ENCODE assay signal across 25 cellular contexts in the genomic region with DNA sequence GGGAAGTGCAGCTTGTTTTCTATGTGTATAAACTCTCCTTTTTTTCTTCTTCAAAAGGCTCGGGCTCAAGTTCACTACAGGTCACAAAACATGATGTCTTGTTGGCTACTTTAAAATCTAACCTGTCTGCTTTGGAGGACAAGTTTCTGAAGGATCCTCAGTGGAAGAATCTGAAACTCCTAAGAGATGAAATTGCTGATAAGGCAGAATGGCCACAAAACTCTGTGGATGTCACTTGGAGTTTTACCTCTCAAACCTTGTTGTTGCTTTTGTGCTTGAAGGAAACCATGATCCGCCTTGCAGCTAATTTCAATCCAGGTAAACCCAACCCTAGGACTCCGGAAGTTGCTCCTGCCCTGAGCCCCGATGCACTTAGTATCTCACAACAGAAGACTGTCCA. TPM values are rescaled to one million over a fixed set of nuclear protein-coding genes. Genes with fewer than 3 reads are reported as not detected.
DNase-seq lines count a peak whose midpoint lies in the region; ATAC-seq, FAIRE-seq and TF ChIP-seq lines count a peak whose summit lies in the region.
"Had no signal": no experiment of that assay in that cellular context is flagged by ENCODE, and none has a peak within 500 bp of the region (broad histone marks: within the 10 kb centered on the region; RNA-seq: fewer than 3 reads in every experiment).

No MANE protein-coding gene starts in this region.

- FAIRE-seq in A549 (lab: Jason Lieb, UNC) (no peak), K562 (lab: Jason Lieb, UNC) (no peak)
- FAIRE-seq: D721Med, G401.6, GM12892, GM18507, GM19239 had no signal

- H3K36me3 Mint-ChIP-seq in activated T-cell treated with anti-CD3 and anti-CD28 coated beads, Interleukin-2, amount 50 U/mL, for 72 hours (ENCODE audit: insufficient read depth in 2 of 2), result peaks cover 0 to 2% of the 10 kb centered on the region in 2 donors

- CTCF ChIA-PET in mammary epithelial cell (lab: Charles Lee; ENCODE audit: low non-redundant PET), result no interaction called here
- CTCF ChIA-PET in A549 (lab: Yijun Ruan, JAX), result interaction anchor here (1.2 to 2.8 kb wide), 3 partner anchors 13 to 331 kb away, joined by 4 to 10 read pairs (median 4); no protein-coding TSS in a partner anchor
- CTCF ChIA-PET in PC-3 (lab: Charles Lee), result no interaction called here
- CTCF ChIA-PET in K562 (lab: Yijun Ruan, JAX; ENCODE audit: low intra/inter-chr PET ratio), result no interaction called here

- no peak overlapping the region for H3K27ac Mint-ChIP-seq in activated T-cell treated with anti-CD3 and anti-CD28 coated beads, Interleukin-2, amount 50 U/mL, for 72 hours
- H3K27ac Mint-ChIP-seq: CD14-positive monocyte had no signal

- H2AFZ ChIP-seq in mammary epithelial cell (ENCODE audit: low read depth, low read length) (no peak overlapping the region), PC-3 (ENCODE audit: low read length) (no peak overlapping the region), K562 (ENCODE audit: low read depth, low read length) (no peak overlapping the region)

- dilution Hi-C loops in mammary epithelial cell (cut with HindIII; ENCODE audit: low sequenced_read_pairs), result loop anchor here (5.0 kb wide), 2 partner anchors 32 to 67 kb away; no protein-coding TSS in a partner anchor

- H3K4me2 ChIP-seq in mammary epithelial cell (ENCODE audit: insufficient read depth, low read depth, low read length) (no peak overlapping the region), A549 (no peak overlapping the region), PC-3 (ENCODE audit: low read length) (no peak overlapping the region), K562 (ENCODE audit: insufficient read depth, low read length) (no peak overlapping the region)
- H3K4me2 ChIP-seq: BLaER1 had no signal

- H3K9me1 ChIP-seq in K562 (ENCODE audit: control insufficient read depth, insufficient read depth, low read length), result no peaks in the 10 kb centered on the region

- TF ChIP-seq RAD21 in A549 (conservative IDR thresholded peaks at IDR 0.05 in 1 of 2, IDR thresholded peaks at IDR 0.05 in 1 of 2) (no peak), K562 (CRISPR knock-in tag; conservative IDR thresholded peaks at IDR 0.05 in 1 of 2, IDR thresholded peaks at IDR 0.05 in 1 of 2) (no peak)

- BruUV-seq in mammary epithelial cell (replicated peaks; lab: Mats Ljungman, UMichigan) (TSS peak; percentile 42), PC-3 (replicated peaks; lab: Mats Ljungman, UMichigan) (TSS peak; percentile 61), K562 (replicated peaks; lab: Mats Ljungman, UMichigan) (no TSS peak)

- in situ Hi-C loops in mammary epithelial cell (cut with MboI; ENCODE audit: low sequenced_read_pairs in 2 of 2), result loop anchor here (25.0 kb wide), 1 partner anchor 427 kb away; no protein-coding TSS in a partner anchor
- in situ Hi-C loops in K562 (cut with MboI), result no loop called here

- WGBS in mammary epithelial cell (ENCODE audit: low coverage, missing lambda C conversion rate), result 71% methylated on average over 4 of the region's 4 CpGs
- 94% methylated on average over 4 of the region's 4 CpGs for WGBS in A549 (ENCODE audit: missing lambda C conversion rate)
- WGBS in K562 (ENCODE audit: insufficient coverage, low coverage, missing lambda C conversion rate), result 78% methylated on average over 4 of the region's 4 CpGs

- no peak for DNase-seq in mammary epithelial cell
- DNase-seq in breast epithelium (ENCODE audit: low spot score in 2 of 2), result no peak
- DNase-seq in A549 (ENCODE audit: low read depth in 1 of 2, low spot score in 1 of 2), result no peak
- DNase-seq in PC-3, result no peak
- DNase-seq in K562 (ENCODE audit: extremely low read depth in 1 of 4, low spot score in 3 of 4), result no peak
- DNase-seq in dorsolateral prefrontal cortex, result no peak
- DNase-seq in stimulated activated CD4-positive, alpha-beta T cell treated with anti-CD3 and anti-CD28 coated beads, Interleukin-12 subunit alpha, Interleukin-12 subunit beta, amount 100 ng/mL, for 4 hours, result no peak
- no peak for DNase-seq in activated T-cell treated with anti-CD3 and anti-CD28 coated beads, Interleukin-2, amount 50 U/mL, for 72 hours
- DNase-seq: ACHN; BE2C; C1 segment of cervical spinal cord; CD4-positive, alpha-beta memory T cell; CD4-positive, CD25-positive, alpha-beta regulatory T cell; CD8-positive, alpha-beta memory T cell; COR-L47; DMS79 treated with DMSO at 0.1 percent for 48 hours; GF-D8 had no signal

- H3K4me1 Mint-ChIP-seq in activated T-cell treated with anti-CD3 and anti-CD28 coated beads, Interleukin-2, amount 50 U/mL, for 72 hours (ENCODE audit: low read depth), result peaks cover 10% of the 10 kb centered on the region

- TF ChIP-seq CTCF in mammary epithelial cell (conservative IDR thresholded peaks at IDR 0.05 in 1 of 2, IDR thresholded peaks at IDR 0.05 in 1 of 2; ENCODE audit: extremely low read depth in 1 of 2, insufficient read depth in 1 of 2, low read depth in 1 of 2, low read length in 2 of 2) (no peak), breast epithelium (IDR thresholded peaks at IDR 0.05) (no peak), A549 (IDR thresholded peaks at IDR 0.05) (no peak), PC-3 (conservative IDR thresholded peaks at IDR 0.05; ENCODE audit: low read depth, low read length) (no peak), K562 (IDR thresholded peaks at IDR 0.05 in 2 of 3, conservative IDR thresholded peaks at IDR 0.05 in 1 of 3; ENCODE audit: insufficient read depth in 2 of 3, low read depth in 1 of 3, low read length in 3 of 3) (no peak), dorsolateral prefrontal cortex (IDR thresholded peaks at IDR 0.05 in 54 of 56, conservative IDR thresholded peaks at IDR 0.05 in 2 of 56; ENCODE audit: low read depth in 1 of 56, partially characterized antibody in 56 of 56) (no peak)

- H4K20me1 ChIP-seq in mammary epithelial cell (ENCODE audit: insufficient read depth, low read length) (no peaks in the 10 kb centered on the region), PC-3 (ENCODE audit: low read length) (no peaks in the 10 kb centered on the region), K562 (replicated peaks; ENCODE audit: control insufficient read depth, insufficient read depth, low read length) (no peaks in the 10 kb centered on the region)
- H4K20me1 ChIP-seq: BLaER1 had no signal

- H3F3A ChIP-seq in PC-3 (ENCODE audit: low read length, unreplicated experiment), result no peaks in the 10 kb centered on the region

- H3K27me3 Mint-ChIP-seq in activated T-cell treated with anti-CD3 and anti-CD28 coated beads, Interleukin-2, amount 50 U/mL, for 72 hours (ENCODE audit: low read depth), result no peaks in the 10 kb centered on the region
- H3K27me3 Mint-ChIP-seq: CD4-positive, alpha-beta memory T cell; CD4-positive, CD25-positive, alpha-beta regulatory T cell had no signal

- H3K4me1 ChIP-seq in mammary epithelial cell (ENCODE audit: insufficient read depth, low read length), result no peaks in the 10 kb centered on the region
- no peaks in the 10 kb centered on the region for H3K4me1 ChIP-seq in breast epithelium
- H3K4me1 ChIP-seq in A549, result no peaks in the 10 kb centered on the region
- no peaks in the 10 kb centered on the region for H3K4me1 ChIP-seq in PC-3 (ENCODE audit: insufficient read depth, low read length)
- H3K4me1 ChIP-seq in K562 (replicated peaks in 1 of 2; ENCODE audit: control insufficient read depth in 2 of 2, insufficient read depth in 2 of 2, low read length in 2 of 2), result peaks cover 2 to 4% of the 10 kb centered on the region in 2 experiments; a peak in 2 of 5 replicates
- H3K4me1 ChIP-seq: BE2C, BLaER1 had no signal

- H3K36me3 ChIP-seq in mammary epithelial cell (ENCODE audit: insufficient read depth, low read length), result peaks cover 4% of the 10 kb centered on the region
- H3K36me3 ChIP-seq in breast epithelium, result no peaks in the 10 kb centered on the region
- H3K36me3 ChIP-seq in PC-3 (ENCODE audit: low read depth, low read length), result no peaks in the 10 kb centered on the region
- H3K36me3 ChIP-seq in K562 (ENCODE audit: control insufficient read depth, insufficient read depth, low read length), result peaks cover 23% of the 10 kb centered on the region; the same call in 2 of the 3 replicates

- POLR2A ChIA-PET in A549 (lab: Yijun Ruan, JAX) (no interaction called here), PC-3 (lab: Charles Lee; ENCODE audit: unreplicated experiment) (no interaction called here), K562 (lab: Yijun Ruan, JAX) (interaction anchor here (0.7 to 0.9 kb wide), 3 partner anchors 16 to 290 kb away, joined by 3 to 4 read pairs (median 4); no protein-coding TSS in a partner anchor)

- H3K27ac ChIP-seq in mammary epithelial cell (ENCODE audit: insufficient read depth, low read depth, low read length) (no peak overlapping the region), breast epithelium (no peak overlapping the region), A549 (no peak overlapping the region), PC-3 (ENCODE audit: low read length) (no peak overlapping the region), K562 (ENCODE audit: extremely low read depth, low read depth, low read length) (no peak overlapping the region), dorsolateral prefrontal cortex (no peak overlapping the region)
- H3K27ac ChIP-seq: 22Rv1, BLaER1 had no signal

- TF ChIP-seq POLR2A in breast epithelium (IDR thresholded peaks at IDR 0.05), result no peak
- TF ChIP-seq POLR2A in A549 (IDR thresholded peaks at IDR 0.05; ENCODE audit: low read length), result no peak
- no peak for TF ChIP-seq POLR2A in K562 (conservative IDR thresholded peaks at IDR 0.05)

- TF ChIP-seq EP300 in A549 (IDR thresholded peaks at IDR 0.05), result no peak
- TF ChIP-seq EP300 in K562 (IDR thresholded peaks at IDR 0.05; ENCODE audit: low read length), result no peak

- H3K9me3 Mint-ChIP-seq in activated T-cell treated with anti-CD3 and anti-CD28 coated beads, Interleukin-2, amount 50 U/mL, for 72 hours, result no peaks in the 10 kb centered on the region
- H3K9me3 Mint-ChIP-seq: CD4-positive, alpha-beta memory T cell; CD4-positive, CD25-positive, alpha-beta regulatory T cell; CD8-positive, alpha-beta memory T cell had no signal

- H3K4me3 ChIP-seq in mammary epithelial cell (replicated peaks in 1 of 3; ENCODE audit: insufficient read depth in 1 of 3, low read depth in 2 of 3, low read length in 3 of 3) (no peak overlapping the region), breast epithelium (no peak overlapping the region), A549 (no peak overlapping the region), PC-3 (ENCODE audit: low read length) (no peak overlapping the region), K562 (no peak overlapping the region), dorsolateral prefrontal cortex (no peak overlapping the region)
- H3K4me3 ChIP-seq: BLaER1 had no signal

- H3K9me3 ChIP-seq in mammary epithelial cell (replicated peaks; ENCODE audit: insufficient read depth, low read length) (no peaks in the 10 kb centered on the region), breast epithelium (no peaks in the 10 kb centered on the region), A549 (peaks cover 5% of the 10 kb centered on the region; the same call in 1 of the 3 replicates), PC-3 (ENCODE audit: low read length) (no peaks in the 10 kb centered on the region), K562 (replicated peaks; ENCODE audit: control insufficient read depth, insufficient read depth, low read depth, low read length) (no peaks in the 10 kb centered on the region)
- H3K9me3 ChIP-seq: BE2C had no signal

- intact Hi-C loops in mammary epithelial cell (cut with micrococcal nuclease), result no loop called here
- intact Hi-C loops in breast epithelium (cut with DNase I; ENCODE audit: low total_unique reads), result loop anchor here (5.0 kb wide), 1 partner anchor 843 kb away; the partner anchor contains the start of gene DPEP2NB
- intact Hi-C loops in PC-3 (cut with micrococcal nuclease), result no loop called here
- intact Hi-C loops in K562 (cut with micrococcal nuclease), result no loop called here
- intact Hi-C loops in dorsolateral prefrontal cortex (cut with DNase I), result no loop called here

- H3K9ac ChIP-seq in mammary epithelial cell (ENCODE audit: insufficient read depth, low read length), result no peak overlapping the region
- H3K9ac ChIP-seq in PC-3 (ENCODE audit: low read length), result no peak overlapping the region
- no peak overlapping the region for H3K9ac ChIP-seq in K562 (ENCODE audit: insufficient read depth in 1 of 2, low read depth in 2 of 2, low read length in 2 of 2)
- H3K9ac ChIP-seq: BLaER1 had no signal

- ATAC-seq in A549 (no peak), PC-3 (no peak), K562 (no peak)
- ATAC-seq in activated T-cell treated with anti-CD3 and anti-CD28 coated beads, Interleukin-2, amount 50 U/mL, for 72 hours (replicated peaks in 1 of 2), result no peak

- H3K9me2 ChIP-seq in PC-3 (replicated peaks; ENCODE audit: low read length), result no peaks in the 10 kb centered on the region

- H3K79me2 ChIP-seq in mammary epithelial cell (ENCODE audit: insufficient read depth, low read length), result peaks cover 23% of the 10 kb centered on the region
- H3K79me2 ChIP-seq in PC-3 (ENCODE audit: low read length), result no peaks in the 10 kb centered on the region
- H3K79me2 ChIP-seq in K562 (ENCODE audit: control insufficient read depth, insufficient read depth, low read length), result no peaks in the 10 kb centered on the region

- H3K27me3 ChIP-seq in mammary epithelial cell (ENCODE audit: insufficient read depth, low read length) (no peaks in the 10 kb centered on the region), breast epithelium (no peaks in the 10 kb centered on the region), PC-3 (ENCODE audit: low read length) (no peaks in the 10 kb centered on the region), K562 (ENCODE audit: control insufficient read depth in 2 of 2, insufficient read depth in 2 of 2, low read length in 2 of 2) (no peaks in the 10 kb centered on the region), dorsolateral prefrontal cortex (no peaks in the 10 kb centered on the region)
- H3K27me3 ChIP-seq: BE2C, BLaER1 had no signal

- H3K4me3 Mint-ChIP-seq in activated T-cell treated with anti-CD3 and anti-CD28 coated beads, Interleukin-2, amount 50 U/mL, for 72 hours, result no peak overlapping the region
- H3K4me3 Mint-ChIP-seq: CD14-positive monocyte; CD4-positive, alpha-beta memory T cell; CD4-positive, CD25-positive, alpha-beta regulatory T cell; CD8-positive, alpha-beta memory T cell had no signal

RNA-seq across cellular contexts. Expression of gene TANGO6, which starts 16.5 kb away (rescaled TPM):
- total RNA-seq in mammary epithelial cell (10 to 100 TPM; 18.2 to 24.5 TPM), breast epithelium (10 to 100 TPM; 13.4 to 26.1 (median 24.6) TPM), PC-3 (2014; rRNA removed) (9.4 and 17.7 TPM in 2 replicates), K562 (2014; rRNA removed) (10.9 and 12.2 TPM in 2 replicates), K562 (2014; rRNA removed; fragmentation: Illumina TruSeq; extraction: Trizol) (10.6 and 13.2 TPM in 2 replicates), K562 (2015; rRNA removed; fragmentation: Illumina TruSeq; extraction: Trizol) (9.7 and 10.4 TPM in 2 replicates), K562 (2021) (15.2 and 15.7 TPM in 2 replicates), dorsolateral prefrontal cortex (10 to 100 TPM; 22.2 to 62.8 (median 36.2) TPM)
- polyA plus RNA-seq in mammary epithelial cell (7.6 TPM), A549 (2011; rRNA removed) (19.5 and 30.2 TPM in 2 replicates), A549 (2017; fragmentation: RNase III; extraction: RNeasy Plus Mini Kit Qiagen cat#74134 plus additional on column Dnase treatment) (8.1 to 9.2 TPM (median 8.8 TPM) in 3 replicates), K562 (2011; rRNA removed) (9.4 and 9.6 TPM in 2 replicates), K562 (2014; fragmentation: Illumina TruSeq; extraction: Trizol) (7.1 TPM in 2 replicates), K562 (2014; fragmentation: Nextera tagmentation; extraction: Ambion mirVana) (1 to 10 TPM; 1.6 to 1.7 TPM), K562 (2014; rRNA removed) (3.9 and 5.5 TPM in 2 replicates)
- polyA minus RNA-seq in mammary epithelial cell, result 119 TPM
- 6.8 and 8.8 TPM in 2 replicates for polyA plus RNA-seq in A549 (2012; cell fraction: cytosol; rRNA removed)
- polyA plus RNA-seq in A549 (2012; cell fraction: nucleus; rRNA removed), result 9.4 and 12.5 TPM in 2 replicates
- polyA minus RNA-seq in A549 (2011; rRNA and poly(A)+ RNA removed), result 139 and 144 TPM in 2 replicates
- total RNA-seq in K562 (2011; cell fraction: chromatin; rRNA removed; ENCODE audit: low replicate concordance), result 95.0 and 97.4 TPM in 2 replicates
- total RNA-seq in K562 (2011; cell fraction: nucleolus; rRNA removed), result 43.9 and 44.3 TPM in 2 replicates
- 43.9 and 48.8 TPM in 2 replicates for total RNA-seq in K562 (2011; cell fraction: nucleoplasm; rRNA removed)
- polyA plus RNA-seq in K562 (2011; cell fraction: cytosol; rRNA removed), result 7.2 and 7.5 TPM in 2 replicates
- 9.5 and 12.7 TPM in 2 replicates for polyA plus RNA-seq in K562 (2011; cell fraction: nucleus; rRNA removed)
- polyA plus RNA-seq in K562 (2012), result 5.7 and 6.1 TPM in 2 replicates
- 37.9 and 48.8 TPM in 2 replicates for polyA minus RNA-seq in K562 (2011; rRNA and poly(A)+ RNA removed)
- 16.8 and 28.3 TPM in 2 replicates for polyA minus RNA-seq in K562 (2011; cell fraction: cytosol; rRNA and poly(A)+ RNA removed)
- polyA minus RNA-seq in K562 (2011; cell fraction: nucleus; rRNA and poly(A)+ RNA removed), result 21.0 and 31.0 TPM in 2 replicates
- 10 to 100 TPM; 20.0 to 24.8 TPM for total RNA-seq in activated T-cell treated with anti-CD3 and anti-CD28 coated beads, Interleukin-2, amount 50 U/mL, for 72 hours
